In genomic region chr1:53246261-53247134, GRCh38 we compare ENCODE assay signal across 16 cellular contexts. TPM values are rescaled to one million over a fixed set of nuclear protein-coding genes. Genes with fewer than 3 reads are reported as not detected.
A peak's percentile ranks its signal among the peaks of the same experiment; 100 is the strongest.
DNase-seq lines count a peak whose midpoint lies in the region; ATAC-seq, FAIRE-seq and TF ChIP-seq lines count a peak whose summit lies in the region.
"Had no signal": no experiment of that assay in that cellular context is flagged by ENCODE, and none has a peak within 500 bp of the region (broad histone marks: within the 10 kb centered on the region; RNA-seq: fewer than 3 reads in every experiment).

No MANE protein-coding gene starts in this region.

- H2BK120ac ChIP-seq in trophoblast cell (ENCODE audit: insufficient read depth, low read length, poor library complexity), result no peak overlapping the region

- no peak overlapping the region for H2AFZ ChIP-seq in trophoblast cell (ENCODE audit: insufficient read depth, low read length, poor library complexity)
- H2AFZ ChIP-seq: hepatocyte had no signal

- H3K4me2 ChIP-seq in trophoblast cell (ENCODE audit: low read length), result no peak overlapping the region
- H3K4me2 ChIP-seq: hepatocyte had no signal

- no peak overlapping the region for H2AK5ac ChIP-seq in trophoblast cell (ENCODE audit: low read length)

- H3K14ac ChIP-seq in trophoblast cell (ENCODE audit: low read length), result no peak overlapping the region

- no peak overlapping the region for H3K27ac ChIP-seq in pancreas
- H3K27ac ChIP-seq in trophoblast cell (ENCODE audit: low read depth, low read length), result no peak overlapping the region
- H3K27ac ChIP-seq: hepatocyte, sigmoid colon, WERI-Rb-1 had no signal

- no peak overlapping the region for H3K23ac ChIP-seq in trophoblast cell (ENCODE audit: low read length)

- H3K4me1 ChIP-seq in pancreas, result no peaks in the 10 kb centered on the region
- no peaks in the 10 kb centered on the region for H3K4me1 ChIP-seq in trophoblast cell (ENCODE audit: control insufficient read depth in 1 of 2, insufficient read depth in 2 of 2, low read length in 2 of 2)
- H3K4me1 ChIP-seq: BE2C, sigmoid colon had no signal

- 73 to 74% methylated on average over 4 of the region's 4 CpGs for WGBS in pancreas, 2 donors
- 100% methylated on average over 1 of the region's 4 CpGs for whole genome bisulfite sequencing in trophoblast cell (ENCODE audit: extremely low coverage, insufficient coverage, insufficient read length)

- no peak overlapping the region for H3K4ac ChIP-seq in trophoblast cell (ENCODE audit: low read depth, low read length)

- intact Hi-C loops in pancreas (cut with DNase I), result no loop called here

- H3K4me3 ChIP-seq in pancreas (no peak overlapping the region), trophoblast cell (ENCODE audit: low read depth, low read length) (no peak overlapping the region)
- H3K4me3 ChIP-seq: hepatocyte, sigmoid colon had no signal

- H3K36me3 ChIP-seq in pancreas (no peaks in the 10 kb centered on the region), trophoblast cell (ENCODE audit: control insufficient read depth in 1 of 2, insufficient read depth in 2 of 2, low read length in 2 of 2) (no peaks in the 10 kb centered on the region)
- H3K36me3 ChIP-seq: sigmoid colon had no signal

- no peaks in the 10 kb centered on the region for H3K79me1 ChIP-seq in trophoblast cell (ENCODE audit: low read length)

- no peak overlapping the region for H3K9ac ChIP-seq in trophoblast cell (ENCODE audit: low read length)

- no peak overlapping the region for H3K18ac ChIP-seq in trophoblast cell (ENCODE audit: low read length)

- H3K9me3 ChIP-seq in pancreas, result no peaks in the 10 kb centered on the region
- H3K9me3 ChIP-seq in trophoblast cell (ENCODE audit: insufficient read depth, low read depth, low read length), result no peaks in the 10 kb centered on the region
- H3K9me3 ChIP-seq: BE2C, sigmoid colon had no signal

- H3K27me3 ChIP-seq in pancreas (no peaks in the 10 kb centered on the region), trophoblast cell (ENCODE audit: insufficient read depth, low read length) (no peaks in the 10 kb centered on the region)
- H3K27me3 ChIP-seq: BE2C, hepatocyte, sigmoid colon had no signal

- H4K91ac ChIP-seq in trophoblast cell (ENCODE audit: low read depth, low read length), result no peak overlapping the region

- DNase-seq in AG09319 (ENCODE audit: extremely low read depth, low read depth) (peak; percentile 14), amniotic epithelial cell (ENCODE audit: low read depth) (peak; percentile 93), hepatic stellate cell (ENCODE audit: low spot score) (peak; percentile 77), GDM1 (lab: John Stamatoyannopoulos, UW) (no peak), pancreas (no peak), trophoblast cell (no peak), OCI-M2 (lab: John Stamatoyannopoulos, UW; ENCODE audit: unreplicated experiment) (no peak)
- DNase-seq: activated effector memory CD4-positive, alpha-beta T cell treated with anti-CD3 and anti-CD28 coated beads, Interleukin-2, amount 50 U/mL, for 16 hours; aorta; BE2C; NCI-H1694; sigmoid colon; WERI-Rb-1 had no signal

- H4K8ac ChIP-seq in trophoblast cell (ENCODE audit: low read depth, low read length), result no peak overlapping the region

- no peak overlapping the region for H2BK12ac ChIP-seq in trophoblast cell (ENCODE audit: low read length)

- ATAC-seq in GM21447 (IDR thresholded peaks at IDR 0.05; ENCODE audit: unreplicated experiment), result peak; percentile 48
- ATAC-seq in pancreas, result no peak
- ATAC-seq: Right ventricle myocardium inferior had no signal

- H2BK5ac ChIP-seq in trophoblast cell (ENCODE audit: low read depth, low read length, poor library complexity), result no peak overlapping the region

- TF ChIP-seq CTCF in AG09319 (IDR thresholded peaks at IDR 0.05; ENCODE audit: low read depth, low read length) (no peak), pancreas (IDR thresholded peaks at IDR 0.05) (no peak)

- FAIRE-seq in pancreas (lab: Jason Lieb, UNC), result no peak

- H3K79me2 ChIP-seq in trophoblast cell (ENCODE audit: control insufficient read depth, insufficient read depth, low read length, poor library complexity), result no peaks in the 10 kb centered on the region
- H3K79me2 ChIP-seq: hepatocyte had no signal

- no peak overlapping the region for H4K12ac ChIP-seq in trophoblast cell (ENCODE audit: low read depth, low read length)

RNA-seq across cellular contexts. Expression of gene MAGOH, which starts 8.2 kb away (rescaled TPM):
- total RNA-seq in pancreas, result 10 to 100 TPM in 5 of 6 donors, 1 to 10 TPM in 1; 7.8 to 16.7 (median 13.3) TPM
- polyA plus RNA-seq in pancreas, result 10 to 100 TPM; 42.0 to 56.3 TPM
- polyA plus RNA-seq in trophoblast cell (2013), result 95.0 and 100 TPM in 2 replicates

RNA-seq across cellular contexts. Expression of gene CZIB, which starts 26.1 kb away (rescaled TPM):
- 10 to 100 TPM; 12.1 to 28.4 (median 16.2) TPM for total RNA-seq in pancreas
- polyA plus RNA-seq in pancreas, result 10 to 100 TPM; 40.6 to 66.9 TPM
- 32.3 and 34.4 TPM in 2 replicates for polyA plus RNA-seq in trophoblast cell (2013)

RNA-seq across cellular contexts. Expression of gene CPT2, which starts 49.9 kb away (rescaled TPM):
- total RNA-seq in pancreas, result 10 to 100 TPM in 5 of 6 donors, 1 to 10 TPM in 1; 9.2 to 13.4 (median 10.9) TPM
- 10 to 100 TPM in 1 of 2 donors, 1 to 10 TPM in 1; 6.3 to 12.4 TPM for polyA plus RNA-seq in pancreas
- 11.5 and 11.9 TPM in 2 replicates for polyA plus RNA-seq in trophoblast cell (2013)

Comparison
In these comparisons a context has a peak if more than half of its experiments do, and no peak if none do; other contexts are left out.
1. DNase-seq: peak in AG09319 (single experiment), amniotic epithelial cell (single experiment) and hepatic stellate cell (single experiment); none in GDM1 (single experiment), pancreas (0 of 6), trophoblast cell (0 of 2) and OCI-M2 (single experiment).